Comparison of ENCODE assay signal across 8 cellular contexts in the genomic region with DNA sequence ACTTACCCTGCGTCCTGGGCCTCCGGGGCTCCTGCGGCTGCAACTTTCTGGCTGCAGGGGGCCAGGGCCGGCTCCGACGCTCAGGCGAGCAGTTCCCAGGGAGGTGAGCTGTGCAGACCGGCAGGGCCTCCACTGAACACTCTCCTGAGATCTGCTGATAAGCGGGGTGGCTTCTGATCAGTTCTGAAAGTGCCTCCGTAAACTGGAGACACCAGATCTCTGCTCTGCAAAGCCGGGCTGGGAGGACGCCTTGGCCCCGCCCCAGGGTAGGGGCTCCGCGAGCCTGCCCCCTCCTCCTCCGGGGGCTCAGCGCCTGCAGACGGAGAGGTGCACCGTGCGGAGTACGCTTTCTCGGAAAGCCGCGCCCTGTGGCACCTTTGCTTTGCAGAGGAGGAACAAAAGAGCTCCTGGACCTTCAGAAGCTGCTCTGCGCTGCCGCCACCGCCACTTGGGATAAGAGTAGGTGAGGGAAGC.
A peak's percentile ranks its signal among the peaks of the same experiment; 100 is the strongest.
DNase-seq lines count a peak whose midpoint lies in the region; ATAC-seq lines count a peak whose summit lies in the region.

No MANE protein-coding gene starts in this region.

- ATAC-seq in HG02678 (IDR thresholded peaks at IDR 0.05; ENCODE audit: unreplicated experiment) (peak; percentile 75), GM18867 (IDR thresholded peaks at IDR 0.05; ENCODE audit: unreplicated experiment) (no peak), HG03135 (IDR thresholded peaks at IDR 0.05; ENCODE audit: unreplicated experiment) (no peak), sciatic nerve (no peak)

- H3K4me1 Mint-ChIP-seq in activated T-helper 1 cell treated with anti-CD3 and anti-CD28 coated beads, Interleukin-12 subunit alpha, Interleukin-12 subunit beta, Interleukin-2, Interleukin-4 antibody, amounts not matched to agents 30 ng/mL and 10 ng/mL and 1 ng/mL, durations not matched to agents 14 hours and 24 hours and 36 hours (ENCODE audit: low read depth), result peaks cover 5% of the 10 kb centered on the region

- no peaks in the 10 kb centered on the region for H3K9me3 Mint-ChIP-seq in activated T-helper 1 cell treated with anti-CD3 and anti-CD28 coated beads, Interleukin-12 subunit alpha, Interleukin-12 subunit beta, Interleukin-2, Interleukin-4 antibody, amounts not matched to agents 30 ng/mL and 10 ng/mL and 1 ng/mL, durations not matched to agents 14 hours and 24 hours and 36 hours

- H3K4me3 Mint-ChIP-seq in activated T-helper 1 cell treated with anti-CD3 and anti-CD28 coated beads, Interleukin-12 subunit alpha, Interleukin-12 subunit beta, Interleukin-2, Interleukin-4 antibody, amounts not matched to agents 30 ng/mL and 10 ng/mL and 1 ng/mL, durations not matched to agents 14 hours and 24 hours and 36 hours, result no peak overlapping the region

- peaks cover 4% of the 10 kb centered on the region for H3K36me3 Mint-ChIP-seq in activated T-helper 1 cell treated with anti-CD3 and anti-CD28 coated beads, Interleukin-12 subunit alpha, Interleukin-12 subunit beta, Interleukin-2, Interleukin-4 antibody, amounts not matched to agents 30 ng/mL and 10 ng/mL and 1 ng/mL, durations not matched to agents 14 hours and 24 hours and 36 hours (ENCODE audit: low read depth)

- H3K27ac Mint-ChIP-seq in activated T-helper 1 cell treated with anti-CD3 and anti-CD28 coated beads, Interleukin-12 subunit alpha, Interleukin-12 subunit beta, Interleukin-2, Interleukin-4 antibody, amounts not matched to agents 30 ng/mL and 10 ng/mL and 1 ng/mL, durations not matched to agents 14 hours and 24 hours and 36 hours, result no peak overlapping the region

- intact Hi-C loops in activated T-helper 1 cell treated with anti-CD3 and anti-CD28 coated beads, Interleukin-12 subunit alpha, Interleukin-12 subunit beta, Interleukin-2, Interleukin-4 antibody, amounts not matched to agents 30 ng/mL and 10 ng/mL and 1 ng/mL, durations not matched to agents 14 hours and 24 hours and 36 hours (cut with micrococcal nuclease), result no loop called here
- intact Hi-C loops in sciatic nerve (cut with DNase I), result no loop called here

- DNase-seq in activated T-helper 1 cell treated with anti-CD3 and anti-CD28 coated beads, Interleukin-12 subunit alpha, Interleukin-12 subunit beta, Interleukin-2, Interleukin-4 antibody, amounts not matched to agents 30 ng/mL and 10 ng/mL and 1 ng/mL, durations not matched to agents 14 hours and 24 hours and 36 hours (ENCODE audit: low spot score), result peak; percentile 6
- DNase-seq in iPS DF 4.7 (ENCODE audit: extremely low read depth, low spot score), result peak; percentile 19
- DNase-seq in stimulated activated CD8-positive, alpha-beta memory T cell treated with anti-CD3 and anti-CD28 coated beads, Interleukin-4, amount 100 ng/mL, for 48 hours, result peak; percentile 31
- no peak for DNase-seq in NCI-H774 (lab: John Stamatoyannopoulos, UW)
- DNase-seq in sciatic nerve (ENCODE audit: low spot score), result no peak

- no peaks in the 10 kb centered on the region for H3K27me3 Mint-ChIP-seq in activated T-helper 1 cell treated with anti-CD3 and anti-CD28 coated beads, Interleukin-12 subunit alpha, Interleukin-12 subunit beta, Interleukin-2, Interleukin-4 antibody, amounts not matched to agents 30 ng/mL and 10 ng/mL and 1 ng/mL, durations not matched to agents 14 hours and 24 hours and 36 hours (ENCODE audit: insufficient read depth)

Comparison
In these comparisons a context has a peak if more than half of its experiments do, and no peak if none do; other contexts are left out.
1. DNase-seq: peak in activated T-helper 1 cell treated with anti-CD3 and anti-CD28 coated beads, Interleukin-12 subunit alpha, Interleukin-12 subunit beta, Interleukin-2, Interleukin-4 antibody, amounts not matched to agents 30 ng/mL and 10 ng/mL and 1 ng/mL, durations not matched to agents 14 hours and 24 hours and 36 hours (single experiment), iPS DF 4.7 (single experiment) and stimulated activated CD8-positive, alpha-beta memory T cell treated with anti-CD3 and anti-CD28 coated beads, Interleukin-4, amount 100 ng/mL, for 48 hours (single experiment); none in NCI-H774 (single experiment) and sciatic nerve (single experiment).